In genomic region chr14:61894452-61895077, GRCh38 we compare ENCODE assay signal across 8 cellular contexts.
DNase-seq lines count a peak whose midpoint lies in the region; ATAC-seq and TF ChIP-seq lines count a peak whose summit lies in the region.

No MANE protein-coding gene starts in this region.

- DNase-seq in GM12865 (ENCODE audit: low read depth) = peak; percentile 78
- no peak for DNase-seq in RWPE2 (ENCODE audit: low spot score)
- peak; percentile 72 for DNase-seq in activated naive CD4-positive, alpha-beta T cell treated with anti-CD3 and anti-CD28 coated beads, Interleukin-2, amount 10 ng/mL, durations not matched to agents 7 days and 5 days
- DNase-seq in left cardiac atrium = peak; percentile 68
- DNase-seq in retinal pigment epithelial cell (ENCODE audit: low read depth) = peak; percentile 17
- no peak for DNase-seq in cortex of kidney (lab: John Stamatoyannopoulos, UW)

- no peak overlapping the region for H3K4me3 Mint-ChIP-seq in activated naive CD4-positive, alpha-beta T cell treated with anti-CD3 and anti-CD28 coated beads, Interleukin-2, amount 10 ng/mL, durations not matched to agents 7 days and 5 days

- CTCF ChIA-PET in activated naive CD4-positive, alpha-beta T cell treated with anti-CD3 and anti-CD28 coated beads, Interleukin-2, amount 10 ng/mL, durations not matched to agents 7 days and 5 days (lab: Charles Lee) = interaction anchor here (0.7 to 3.6 kb wide), 4 partner anchors 34 to 231 kb away, joined by 3 to 49 read pairs (median 4); no protein-coding TSS in a partner anchor

- H3K27ac ChIP-seq in 22Rv1 (no peak overlapping the region), RWPE2 (ENCODE audit: poor library complexity, severe bottlenecking) (no peak overlapping the region)

- ATAC-seq in RWPE2 (ENCODE audit: low read depth) (peak; percentile 83), left cardiac atrium (peak in 1 of 2 donors; percentile 51)

- peaks cover 2% of the 10 kb centered on the region for H3K9me3 Mint-ChIP-seq in activated naive CD4-positive, alpha-beta T cell treated with anti-CD3 and anti-CD28 coated beads, Interleukin-2, amount 10 ng/mL, durations not matched to agents 7 days and 5 days

- H3K36me3 ChIP-seq in RWPE2 (ENCODE audit: low read depth) = no peaks in the 10 kb centered on the region

- no peaks in the 10 kb centered on the region for H3K9me3 ChIP-seq in RWPE2 (ENCODE audit: severe bottlenecking)

- TF ChIP-seq CTCF in 22Rv1 (IDR thresholded peaks at IDR 0.05) = peak; percentile 91
- peak; percentile 82 for TF ChIP-seq CTCF in GM12865 (IDR thresholded peaks at IDR 0.05; ENCODE audit: insufficient read depth, low read depth, low read length, missing control alignments)
- peak; percentile 87 for TF ChIP-seq CTCF in LNCAP (IDR thresholded peaks at IDR 0.05)
- peak; percentile 97 for TF ChIP-seq CTCF in RWPE2 (IDR thresholded peaks at IDR 0.05; ENCODE audit: poor library complexity, severe bottlenecking)
- peak; percentile 81 for TF ChIP-seq CTCF in retinal pigment epithelial cell (conservative IDR thresholded peaks at IDR 0.05; ENCODE audit: low read depth, low read length)

- no peak overlapping the region for H3K4me3 ChIP-seq in GM12865 (ENCODE audit: low read depth, low read length)
- H3K4me3 ChIP-seq in RWPE2 (ENCODE audit: severe bottlenecking) = no peak overlapping the region
- H3K4me3 ChIP-seq in retinal pigment epithelial cell (ENCODE audit: low read length) = no peak overlapping the region

- intact Hi-C loops in left cardiac atrium (cut with DNase I) = no loop called here

- H3K27ac Mint-ChIP-seq in activated naive CD4-positive, alpha-beta T cell treated with anti-CD3 and anti-CD28 coated beads, Interleukin-2, amount 10 ng/mL, durations not matched to agents 7 days and 5 days = no peak overlapping the region

- peaks cover 5% of the 10 kb centered on the region for H3K36me3 Mint-ChIP-seq in activated naive CD4-positive, alpha-beta T cell treated with anti-CD3 and anti-CD28 coated beads, Interleukin-2, amount 10 ng/mL, durations not matched to agents 7 days and 5 days

- H3K27me3 Mint-ChIP-seq in activated naive CD4-positive, alpha-beta T cell treated with anti-CD3 and anti-CD28 coated beads, Interleukin-2, amount 10 ng/mL, durations not matched to agents 7 days and 5 days = peaks cover 34% of the 10 kb centered on the region

- peaks cover 16% of the 10 kb centered on the region for H3K4me1 Mint-ChIP-seq in activated naive CD4-positive, alpha-beta T cell treated with anti-CD3 and anti-CD28 coated beads, Interleukin-2, amount 10 ng/mL, durations not matched to agents 7 days and 5 days

- H3K27me3 ChIP-seq in RWPE2 (ENCODE audit: insufficient read depth, poor library complexity, severe bottlenecking) = no peaks in the 10 kb centered on the region

- H3K4me1 ChIP-seq in RWPE2 (ENCODE audit: insufficient read depth, poor library complexity, severe bottlenecking) = peaks cover 2% of the 10 kb centered on the region

Comparison
In these comparisons a context has a peak if more than half of its experiments do, and no peak if none do; other contexts are left out.
1. DNase-seq: peak in GM12865 (single experiment), activated naive CD4-positive, alpha-beta T cell treated with anti-CD3 and anti-CD28 coated beads, Interleukin-2, amount 10 ng/mL, durations not matched to agents 7 days and 5 days (single experiment), left cardiac atrium (single experiment) and retinal pigment epithelial cell (single experiment); none in RWPE2 (single experiment) and cortex of kidney (single experiment).
2. Peak in every context shown above with its lines, with median percentiles within 50 percentile points of each other: CTCF ChIP-seq.